In genomic region chr11:106156290-106156937, GRCh38 we compare ENCODE assay signal across 7 cellular contexts.
A peak's percentile ranks its signal among the peaks of the same experiment; 100 is the strongest.
DNase-seq lines count a peak whose midpoint lies in the region; ATAC-seq and TF ChIP-seq lines count a peak whose summit lies in the region.

No MANE protein-coding gene starts in this region.

- H3K4me3 ChIP-seq in kidney epithelial cell (ENCODE audit: low read depth, low read length) = no peak overlapping the region

- intact Hi-C loops in posterior vena cava (cut with DNase I) = no loop called here

- peak; percentile 55 for TF ChIP-seq CTCF in kidney epithelial cell (IDR thresholded peaks at IDR 0.05; ENCODE audit: insufficient read depth, low read length, poor library complexity, severe bottlenecking)

- ATAC-seq in GM21447 (IDR thresholded peaks at IDR 0.05; ENCODE audit: unreplicated experiment) = peak; percentile 64

- H3K27me3 ChIP-seq in kidney epithelial cell (ENCODE audit: control insufficient read depth, insufficient read depth, low read length) = no peaks in the 10 kb centered on the region

- no peaks in the 10 kb centered on the region for H3K36me3 ChIP-seq in kidney epithelial cell (ENCODE audit: control insufficient read depth, insufficient read depth, low read length)

- peak; percentile 73 for DNase-seq in GM03348 (ENCODE audit: low spot score)
- DNase-seq in LHCN-M2 (ENCODE audit: low read depth) = peak; percentile 68
- DNase-seq in amniotic stem cell (lab: John Stamatoyannopoulos, UW) = peak; percentile 19
- DNase-seq in kidney epithelial cell (ENCODE audit: low read depth) = peak; percentile 43
- no peak for DNase-seq in COLO668 (lab: John Stamatoyannopoulos, UW; ENCODE audit: unreplicated experiment)
- DNase-seq in posterior vena cava (ENCODE audit: low spot score) = no peak

Comparison
In these comparisons a context has a peak if more than half of its experiments do, and no peak if none do; other contexts are left out.
1. DNase-seq: peak in GM03348 (single experiment), LHCN-M2 (single experiment), amniotic stem cell (single experiment) and kidney epithelial cell (single experiment); none in COLO668 (single experiment) and posterior vena cava (single experiment).